Comparison of ENCODE assay signal across 16 cellular contexts in genomic region chr18:31687529-31687928, GRCh38. TPM values are rescaled to one million over a fixed set of nuclear protein-coding genes. Genes with fewer than 3 reads are reported as not detected.
DNase-seq lines count a peak whose midpoint lies in the region; ATAC-seq and TF ChIP-seq lines count a peak whose summit lies in the region.
"Had no signal": no experiment of that assay in that cellular context is flagged by ENCODE, and none has a peak within 500 bp of the region (broad histone marks: within the 10 kb centered on the region; RNA-seq: fewer than 3 reads in every experiment).

No MANE protein-coding gene starts in this region.

- no peak overlapping the region for H3K56ac ChIP-seq in H9 (ENCODE audit: insufficient read length, low read depth, low read length)

- H3K23ac ChIP-seq in H9 (ENCODE audit: insufficient read length, low read depth, low read length) (no peak overlapping the region), mesenchymal stem cell (ENCODE audit: low read length in 2 of 2) (no peak overlapping the region)

- no peak overlapping the region for H3T11ph ChIP-seq in H9 (ENCODE audit: low read length)

- no peaks in the 10 kb centered on the region for H3K9me2 ChIP-seq in PC-3 (replicated peaks; ENCODE audit: low read length)

- no peak for DNase-seq in H9
- DNase-seq in PC-3 = no peak
- peak; percentile 32 to 33 for DNase-seq in erythroblast (lab: John Stamatoyannopoulos, UW)
- DNase-seq in retinal pigment epithelial cell (ENCODE audit: low read depth) = no peak
- DNase-seq in left ventricle myocardium superior = no peak
- no peak for DNase-seq in mesenchymal stem cell
- DNase-seq: activated CD4-positive, alpha-beta T cell treated with anti-CD3 and anti-CD28 coated beads, Interleukin-2, amount 10 ng/mL, durations not matched to agents 7 days and 5 days; CD4-positive, CD25-positive, alpha-beta regulatory T cell; MG63; midbrain; NCI-H2029 treated with DMSO at 0.1 percent for 48 hours; stimulated activated CD4-positive, alpha-beta T cell treated with anti-CD3 and anti-CD28 coated beads, Interleukin-15, amount 100 ng/mL, for 24 hours; T-helper 2 cell had no signal

- H4K20me1 ChIP-seq in H9 (ENCODE audit: control insufficient read depth, insufficient read depth, insufficient read length) = no peaks in the 10 kb centered on the region
- no peaks in the 10 kb centered on the region for H4K20me1 ChIP-seq in PC-3 (ENCODE audit: low read length)

- BruUV-seq in PC-3 (replicated peaks; lab: Mats Ljungman, UMichigan) = no TSS peak

- H2AFZ ChIP-seq in H9 (ENCODE audit: low read length) = no peak overlapping the region
- no peak overlapping the region for H2AFZ ChIP-seq in PC-3 (ENCODE audit: low read length)
- no peak overlapping the region for H2AFZ ChIP-seq in mesenchymal stem cell (ENCODE audit: low read depth, low read length)

- no peaks in the 10 kb centered on the region; a peak in 1 of 5 replicates for H3K9me3 Mint-ChIP-seq in H9
- H3K9me3 Mint-ChIP-seq: activated CD4-positive, alpha-beta T cell treated with anti-CD3 and anti-CD28 coated beads, Interleukin-2, amount 10 ng/mL, durations not matched to agents 7 days and 5 days; activated naive CD4-positive, alpha-beta T cell treated with anti-CD3 and anti-CD28 coated beads, Interleukin-2, amount 50 U/mL, for 24 hours had no signal

- H2BK120ac ChIP-seq in H9 (ENCODE audit: low read depth, low read length, poor library complexity, severe bottlenecking) (no peak overlapping the region), mesenchymal stem cell (ENCODE audit: low read depth, low read length) (no peak overlapping the region)

- peaks cover 10% of the 10 kb centered on the region; the same call in 1 of the 2 replicates for H3K79me2 ChIP-seq in H9 (ENCODE audit: insufficient read depth, low read length)
- no peaks in the 10 kb centered on the region for H3K79me2 ChIP-seq in PC-3 (ENCODE audit: low read length)

- POLR2A ChIA-PET in PC-3 (lab: Charles Lee; ENCODE audit: unreplicated experiment) = no interaction called here

- H3K27me3 ChIP-seq in H9 (ENCODE audit: insufficient read depth, low read length) (no peaks in the 10 kb centered on the region), PC-3 (ENCODE audit: low read length) (no peaks in the 10 kb centered on the region), mesenchymal stem cell (ENCODE audit: control insufficient read depth in 1 of 2, insufficient read depth in 1 of 2, low read length in 2 of 2) (no peaks in the 10 kb centered on the region)
- H3K27me3 ChIP-seq: MG63 had no signal

- H3K9ac ChIP-seq in H9 (ENCODE audit: extremely low read depth, insufficient read length, low read length) (no peak overlapping the region), PC-3 (ENCODE audit: low read length) (no peak overlapping the region), mesenchymal stem cell (ENCODE audit: low read length) (no peak overlapping the region)

- H3K4me3 Mint-ChIP-seq in H9 = no peak overlapping the region
- H3K4me3 Mint-ChIP-seq: activated CD4-positive, alpha-beta T cell treated with anti-CD3 and anti-CD28 coated beads, Interleukin-2, amount 10 ng/mL, durations not matched to agents 7 days and 5 days; activated naive CD4-positive, alpha-beta T cell treated with anti-CD3 and anti-CD28 coated beads, Interleukin-2, amount 50 U/mL, for 24 hours had no signal

- H3K4me2 ChIP-seq in H9 (ENCODE audit: insufficient read depth, insufficient read length, low read length) (no peak overlapping the region), PC-3 (ENCODE audit: low read length) (no peak overlapping the region), mesenchymal stem cell (ENCODE audit: low read length, poor library complexity, severe bottlenecking) (no peak overlapping the region)

- no peak overlapping the region for H2AK5ac ChIP-seq in H9 (ENCODE audit: insufficient read length, low read length)
- H2AK5ac ChIP-seq in mesenchymal stem cell (ENCODE audit: low read length, severe bottlenecking) = no peak overlapping the region

- no peak overlapping the region for H3K27ac ChIP-seq in H9 (ENCODE audit: insufficient read length, low read depth, low read length)
- H3K27ac ChIP-seq in PC-3 (ENCODE audit: low read length) = no peak overlapping the region
- H3K27ac ChIP-seq in mesenchymal stem cell (ENCODE audit: low read length, poor library complexity, severe bottlenecking) = no peak overlapping the region
- H3K27ac ChIP-seq: prostate gland had no signal

- H3K4me1 ChIP-seq in H9 (ENCODE audit: insufficient read depth, low read length) (no peaks in the 10 kb centered on the region; the same call in 1 of the 2 replicates), PC-3 (ENCODE audit: insufficient read depth, low read length) (peaks cover 14% of the 10 kb centered on the region; the same call in 1 of the 2 replicates), mesenchymal stem cell (ENCODE audit: control insufficient read depth, insufficient read depth, low read depth, low read length) (peaks cover 3% of the 10 kb centered on the region)
- H3K4me1 ChIP-seq: prostate gland had no signal

- no peak for TF ChIP-seq POLR2A in erythroblast (IDR thresholded peaks at IDR 0.05; ENCODE audit: low read length)

- H2BK20ac ChIP-seq in H9 (ENCODE audit: low read depth, low read length, poor library complexity, severe bottlenecking) = no peak overlapping the region

- H2BK5ac ChIP-seq in H9 (ENCODE audit: insufficient read length, low read length) = no peak overlapping the region
- H2BK5ac ChIP-seq in mesenchymal stem cell (ENCODE audit: low read depth, low read length, poor library complexity, severe bottlenecking) = no peak overlapping the region

- peaks cover 0 to 3% (median 0%) of the 10 kb centered on the region in 3 experiments; a peak in 1 of 7 replicates for H3K36me3 Mint-ChIP-seq in H9 (ENCODE audit: insufficient read depth in 1 of 3, low read depth in 3 of 3)
- H3K36me3 Mint-ChIP-seq: activated naive CD4-positive, alpha-beta T cell treated with anti-CD3 and anti-CD28 coated beads, Interleukin-2, amount 50 U/mL, for 24 hours; CD4-positive, CD25-positive, alpha-beta regulatory T cell had no signal

- ATAC-seq in PC-3 = no peak
- ATAC-seq in left ventricle myocardium superior = no peak
- ATAC-seq in GM18873 (IDR thresholded peaks at IDR 0.05; ENCODE audit: low FRiP score, unreplicated experiment) = no peak

- peaks cover 29 to 31% of the 10 kb centered on the region in 2 experiments for H3K4me1 Mint-ChIP-seq in H9

- H3K4ac ChIP-seq in H9 (ENCODE audit: low read depth, low read length) (no peak overlapping the region), mesenchymal stem cell (ENCODE audit: low read depth in 1 of 2, low read length in 2 of 2) (no peak overlapping the region)

- no peak overlapping the region for H3K27ac Mint-ChIP-seq in H9
- H3K27ac Mint-ChIP-seq: activated CD4-positive, alpha-beta T cell treated with anti-CD3 and anti-CD28 coated beads, Interleukin-2, amount 10 ng/mL, durations not matched to agents 7 days and 5 days; activated naive CD4-positive, alpha-beta T cell treated with anti-CD3 and anti-CD28 coated beads, Interleukin-2, amount 50 U/mL, for 24 hours; CD4-positive, CD25-positive, alpha-beta regulatory T cell had no signal

- H3K79me1 ChIP-seq in H9 (ENCODE audit: insufficient read depth, low read depth, low read length, poor library complexity, severe bottlenecking) (no peaks in the 10 kb centered on the region), mesenchymal stem cell (replicated peaks; ENCODE audit: low read length, poor library complexity, severe bottlenecking) (no peaks in the 10 kb centered on the region)

- TF ChIP-seq CTCF in H9 (conservative IDR thresholded peaks at IDR 0.05) (0 out of 3 replicates have a peak, but pooled peaks have one; percentile 14), PC-3 (conservative IDR thresholded peaks at IDR 0.05; ENCODE audit: low read depth, low read length) (peak; percentile 23; the same call in 1 of the 2 replicates), retinal pigment epithelial cell (conservative IDR thresholded peaks at IDR 0.05; ENCODE audit: low read depth, low read length) (peak; percentile 2)

- no peaks in the 10 kb centered on the region for H3K36me3 ChIP-seq in PC-3 (ENCODE audit: low read depth, low read length)
- H3K36me3 ChIP-seq in mesenchymal stem cell (ENCODE audit: control insufficient read depth in 1 of 2, insufficient read depth in 2 of 2, low read depth in 1 of 2, low read length in 2 of 2) = no peaks in the 10 kb centered on the region
- H3K36me3 ChIP-seq: MG63, prostate gland had no signal

- WGBS in H9 (ENCODE audit: extremely low coverage, insufficient read length, low lambda C conversion rate) = no CpG with 5 or more reads among the region's 1 CpG
- WGBS in mesenchymal stem cell = no CpG with 5 or more reads among the region's 1 CpG

- intact Hi-C loops in PC-3 (cut with micrococcal nuclease) (loop anchor here (2.0 kb wide), 2 partner anchors 35 to 131 kb away; no protein-coding TSS in a partner anchor), left ventricle myocardium superior (cut with micrococcal nuclease) (no loop called here)

- H3K18ac ChIP-seq in H9 (ENCODE audit: insufficient read length, low read depth, low read length) (no peak overlapping the region), mesenchymal stem cell (ENCODE audit: low read depth in 1 of 2, low read length in 2 of 2) (no peak overlapping the region)

- no peak overlapping the region for H2BK15ac ChIP-seq in H9 (ENCODE audit: low read depth, low read length)
- no peak overlapping the region for H2BK15ac ChIP-seq in mesenchymal stem cell (ENCODE audit: low read depth, poor library complexity, severe bottlenecking)

- H3K23me2 ChIP-seq in H9 (ENCODE audit: insufficient read length, low read depth, low read length, poor library complexity, severe bottlenecking) = peaks cover 11% of the 10 kb centered on the region

- H2BK12ac ChIP-seq in H9 (ENCODE audit: insufficient read length, low read depth, low read length) (no peak overlapping the region), mesenchymal stem cell (ENCODE audit: low read length in 2 of 2) (no peak overlapping the region)

- CTCF ChIA-PET in PC-3 (lab: Charles Lee) = no interaction called here

- H4K8ac ChIP-seq in H9 (replicated peaks; ENCODE audit: insufficient read length, low read depth, low read length) = no peak overlapping the region
- H4K8ac ChIP-seq in mesenchymal stem cell (ENCODE audit: low read length) = no peak overlapping the region

- H3K4me3 ChIP-seq in PC-3 (ENCODE audit: low read length) (no peak overlapping the region), retinal pigment epithelial cell (ENCODE audit: low read length) (no peak overlapping the region), mesenchymal stem cell (ENCODE audit: insufficient read depth in 1 of 2, low read depth in 1 of 2, low read length in 2 of 2) (no peak overlapping the region)
- H3K4me3 ChIP-seq: MG63, prostate gland had no signal

- H4K91ac ChIP-seq in H9 (ENCODE audit: insufficient read length, low read depth, low read length) (no peak overlapping the region), mesenchymal stem cell (ENCODE audit: low read length) (no peak overlapping the region)

- H3F3A ChIP-seq in PC-3 (ENCODE audit: low read length, unreplicated experiment) = no peaks in the 10 kb centered on the region

- no peak overlapping the region for H4K5ac ChIP-seq in H9 (ENCODE audit: insufficient read length, low read depth, low read length)

- H3K9me3 ChIP-seq in H9 (ENCODE audit: control insufficient read depth, low read depth, low read length) (no peaks in the 10 kb centered on the region), PC-3 (ENCODE audit: low read length) (no peaks in the 10 kb centered on the region), mesenchymal stem cell (ENCODE audit: control insufficient read depth, low read length) (no peaks in the 10 kb centered on the region)
- H3K9me3 ChIP-seq: MG63, prostate gland had no signal

- no peaks in the 10 kb centered on the region for H3K27me3 Mint-ChIP-seq in H9 (ENCODE audit: low read depth)

- H3K14ac ChIP-seq in H9 (ENCODE audit: insufficient read depth, low read length) (no peak overlapping the region), mesenchymal stem cell (ENCODE audit: low read length in 2 of 2) (no peak overlapping the region)

RNA-seq across cellular contexts. Expression of gene B4GALT6, which starts 3.1 kb away (rescaled TPM):
- total RNA-seq in H9 (2021) (34.0 and 34.1 TPM in 2 replicates), PC-3 (2014; rRNA removed) (1.4 and 2.4 TPM in 2 replicates), left ventricle myocardium superior (11.9 TPM)
- polyA plus RNA-seq in mesenchymal stem cell (2013, experiment 1 of 2) = 8.3 TPM
- 9.6 TPM for polyA plus RNA-seq in mesenchymal stem cell (2013, experiment 2 of 2)
- polyA plus RNA-seq: CD4-positive, CD25-positive, alpha-beta regulatory T cell had no signal

Comparison
In these comparisons a context has a peak if more than half of its experiments do, and no peak if none do; other contexts are left out.
1. DNase-seq: peak in erythroblast (2 of 2); none in H9 (single experiment), PC-3 (single experiment), retinal pigment epithelial cell (single experiment), left ventricle myocardium superior (single experiment) and mesenchymal stem cell (single experiment).
2. Peak in every context shown above with its lines, with median percentiles within 50 percentile points of each other: CTCF ChIP-seq.